Comparison of ENCODE assay signal across 8 cellular contexts in the genomic region with DNA sequence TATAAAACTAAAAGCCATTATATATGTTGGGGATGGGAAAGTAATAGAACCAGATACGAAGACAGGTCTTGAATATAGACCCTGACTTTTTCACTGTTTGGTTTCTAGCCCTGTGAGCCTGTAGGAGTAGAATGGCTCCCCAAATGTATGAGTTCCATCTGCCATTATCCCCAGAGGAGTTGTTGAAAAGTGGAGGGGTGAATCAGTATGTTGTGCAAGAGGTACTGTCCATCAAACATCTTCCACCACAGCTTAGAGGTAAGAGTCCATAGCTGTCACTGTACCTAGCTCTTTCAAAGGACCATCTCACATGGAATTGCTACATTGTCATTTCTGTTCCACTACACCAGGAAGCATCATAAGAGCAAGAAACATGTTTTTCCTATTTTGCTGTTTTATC. TPM values are rescaled to one million over a fixed set of nuclear protein-coding genes. Genes with fewer than 3 reads are reported as not detected.
DNase-seq lines count a peak whose midpoint lies in the region; ATAC-seq and TF ChIP-seq lines count a peak whose summit lies in the region.

No MANE protein-coding gene starts in this region.

- H3K36me3 ChIP-seq in WERI-Rb-1 (peaks cover 65% of the 10 kb centered on the region), iPS DF 6.9 (ENCODE audit: control insufficient read depth, insufficient read depth, low read length) (peaks cover 3% of the 10 kb centered on the region; the same call in 1 of the 2 replicates)

- intact Hi-C loops in right cardiac atrium (cut with DNase I): no loop called here
- intact Hi-C loops in left ventricle myocardium superior (cut with micrococcal nuclease): no loop called here

- 79% methylated on average over 1 of the region's 1 CpG for WGBS in right cardiac atrium
- no CpG with 5 or more reads among the region's 1 CpG for WGBS in iPS DF 6.9 (ENCODE audit: insufficient coverage, insufficient read length)

- TF ChIP-seq CTCF in WERI-Rb-1 (IDR thresholded peaks at IDR 0.05; ENCODE audit: low read depth, low read length): no peak

- H3K27me3 ChIP-seq in right cardiac atrium (ENCODE audit: control insufficient read depth, insufficient read depth) (no peaks in the 10 kb centered on the region), WERI-Rb-1 (ENCODE audit: insufficient read depth, low read depth, severe bottlenecking) (no peaks in the 10 kb centered on the region), iPS DF 6.9 (ENCODE audit: control insufficient read depth, insufficient read depth, low read length) (no peaks in the 10 kb centered on the region)

- H3K9me3 ChIP-seq in right cardiac atrium (ENCODE audit: control insufficient read depth, low read length) (no peaks in the 10 kb centered on the region), WERI-Rb-1 (ENCODE audit: severe bottlenecking) (no peaks in the 10 kb centered on the region), iPS DF 6.9 (ENCODE audit: control insufficient read depth, insufficient read depth, low read length) (no peaks in the 10 kb centered on the region)

- peak overlapping the region; percentile 71 for H3K4me3 ChIP-seq in right cardiac atrium (ENCODE audit: low read length)
- H3K4me3 ChIP-seq in WERI-Rb-1 (ENCODE audit: low read depth, low read length): peak overlapping the region; percentile 76
- peak overlapping the region; percentile 65; the same call in 1 of the 2 replicates for H3K4me3 ChIP-seq in iPS DF 6.9 (ENCODE audit: low read length)

- H3K4me1 ChIP-seq in right cardiac atrium (ENCODE audit: control insufficient read depth, insufficient read depth, low read length) (no peaks in the 10 kb centered on the region), iPS DF 6.9 (ENCODE audit: control insufficient read depth, insufficient read depth, low read length) (peaks cover 2% of the 10 kb centered on the region; the same call in 1 of the 2 replicates)

- ATAC-seq in right cardiac atrium (no peak), left ventricle myocardium superior (no peak), HG02623 (IDR thresholded peaks at IDR 0.05; ENCODE audit: unreplicated experiment) (no peak), GM18511 (IDR thresholded peaks at IDR 0.05; ENCODE audit: unreplicated experiment) (no peak)

- H3K27ac ChIP-seq in right cardiac atrium (ENCODE audit: low read length): no peak overlapping the region
- peak overlapping the region; percentile 99 for H3K27ac ChIP-seq in WERI-Rb-1
- no peak overlapping the region for H3K27ac ChIP-seq in iPS DF 6.9 (ENCODE audit: low read length)
- H3K27ac ChIP-seq in caudate nucleus (ENCODE audit: low read depth, low read length): no peak overlapping the region

- no peak for DNase-seq in right cardiac atrium
- DNase-seq in left ventricle myocardium superior: no peak
- DNase-seq in WERI-Rb-1: no peak
- DNase-seq in iPS DF 6.9 (ENCODE audit: low read depth, low spot score): no peak
- no peak for DNase-seq in SW480 (ENCODE audit: low spot score)
- no peak for DNase-seq in caudate nucleus (lab: John Stamatoyannopoulos, UW)

RNA-seq across cellular contexts. Expression of a gene that starts 1.1 kb away (rescaled TPM):
- 10 to 100 TPM; 13.5 to 16.8 (median 14.6) TPM for total RNA-seq in right cardiac atrium
- 5.7 TPM for polyA plus RNA-seq in right cardiac atrium
- total RNA-seq in left ventricle myocardium superior: 13.1 TPM

RNA-seq across cellular contexts. Expression of a gene that starts 1.9 kb away (rescaled TPM):
- 100 to 1,000 TPM; 192 to 233 (median 213) TPM for total RNA-seq in right cardiac atrium
- polyA plus RNA-seq in right cardiac atrium: 180 TPM
- total RNA-seq in left ventricle myocardium superior: 275 TPM

RNA-seq across cellular contexts. Expression of a gene that starts 24.5 kb away (rescaled TPM):
- total RNA-seq in right cardiac atrium: 1 to 10 TPM; 3.6 to 9.0 (median 6.1) TPM
- polyA plus RNA-seq in right cardiac atrium: 4.7 TPM
- 3.6 TPM for total RNA-seq in left ventricle myocardium superior

RNA-seq across cellular contexts. Expression of a gene that starts 39.3 kb away (rescaled TPM):
- total RNA-seq in right cardiac atrium (1,000 to 10,000 TPM; 3,735 to 4,618 (median 3,904) TPM), left ventricle myocardium superior (4,526 TPM)
- 4,983 TPM for polyA plus RNA-seq in right cardiac atrium

RNA-seq across cellular contexts. Expression of a gene that starts 43.1 kb away (rescaled TPM):
- total RNA-seq in right cardiac atrium: 10 to 100 TPM; 14.2 to 19.5 (median 17.1) TPM
- polyA plus RNA-seq in right cardiac atrium: 17.2 TPM
- 13.1 TPM for total RNA-seq in left ventricle myocardium superior
